11 cellular contexts compared by ENCODE assay signal in genomic region chr6:64973142-64973541, GRCh38.
"Had no signal": no experiment of that assay in that cellular context is flagged by ENCODE, and none has a peak within 500 bp of the region (broad histone marks: within the 10 kb centered on the region; RNA-seq: fewer than 3 reads in every experiment).

No MANE protein-coding gene starts in this region.

- H3K4me2 ChIP-seq: GM23338 had no signal

- H3K4me1 ChIP-seq: HAP-1 had no signal

- H2AFZ ChIP-seq: GM23248, GM23338 had no signal

- H3K36me3 ChIP-seq: HAP-1 had no signal

- FAIRE-seq: H1, H54 had no signal

- ATAC-seq: GM23338, HCT116 had no signal

- H3K4me3 ChIP-seq: GM23248, GM23338, HAP-1 had no signal

- H3K27ac ChIP-seq: GM23248 had no signal

- H3K9me3 ChIP-seq: HAP-1 had no signal

- H3K9ac ChIP-seq: GM23248 had no signal

- DNase-seq: GM23248, GOT3, H7, H9, HCEC 1CT, HFFc6 had no signal
